ENCODE assay signal across 12 cellular contexts in genomic region chr7:70006411-70006920, GRCh38.
DNase-seq lines count a peak whose midpoint lies in the region; ATAC-seq, FAIRE-seq and TF ChIP-seq lines count a peak whose summit lies in the region.
"Had no signal": no experiment of that assay in that cellular context is flagged by ENCODE, and none has a peak within 500 bp of the region (broad histone marks: within the 10 kb centered on the region; RNA-seq: fewer than 3 reads in every experiment).

No MANE protein-coding gene starts in this region.

- H3K9me3 Mint-ChIP-seq in chondrocyte (ENCODE audit: low read depth), result no peaks in the 10 kb centered on the region
- no peaks in the 10 kb centered on the region for H3K9me3 Mint-ChIP-seq in stimulated activated effector memory CD8-positive, alpha-beta T cell treated with anti-CD3 and anti-CD28 coated beads, Interleukin-12 subunit alpha, Interleukin-12 subunit beta, amount 100 ng/mL, for 72 hours

- H3K27me3 Mint-ChIP-seq in chondrocyte (ENCODE audit: low read depth), result no peaks in the 10 kb centered on the region

- H3K27ac ChIP-seq in cardiac muscle cell, result peak overlapping the region; percentile 73
- no peak overlapping the region for H3K27ac ChIP-seq in left ventricle myocardium inferior (replicated peaks)
- peak overlapping the region; percentile 82 for H3K27ac ChIP-seq in thymus (ENCODE audit: low read depth)

- H3K4me3 ChIP-seq in cardiac muscle cell (no peak overlapping the region), left ventricle myocardium inferior (no peak overlapping the region), thymus (ENCODE audit: low read length) (peak overlapping the region; percentile 35)
- H3K4me3 ChIP-seq: HAP-1, tibial nerve had no signal

- peak overlapping the region; percentile 72 for H3K27ac Mint-ChIP-seq in chondrocyte (ENCODE audit: unreplicated experiment)
- no peak overlapping the region for H3K27ac Mint-ChIP-seq in stimulated activated effector memory CD8-positive, alpha-beta T cell treated with anti-CD3 and anti-CD28 coated beads, Interleukin-12 subunit alpha, Interleukin-12 subunit beta, amount 100 ng/mL, for 72 hours

- peak overlapping the region; percentile 57 for H3K4me3 Mint-ChIP-seq in chondrocyte (ENCODE audit: unreplicated experiment)
- no peak overlapping the region for H3K4me3 Mint-ChIP-seq in stimulated activated effector memory CD8-positive, alpha-beta T cell treated with anti-CD3 and anti-CD28 coated beads, Interleukin-12 subunit alpha, Interleukin-12 subunit beta, amount 100 ng/mL, for 72 hours

- WGBS in thymus, result 2% methylated on average over 6 of the region's 6 CpGs

- intact Hi-C loops in left ventricle myocardium inferior (cut with micrococcal nuclease), result no loop called here

- H3K27me3 ChIP-seq in cardiac muscle cell, result no peaks in the 10 kb centered on the region
- H3K27me3 ChIP-seq in left ventricle myocardium inferior (ENCODE audit: low read depth), result no peaks in the 10 kb centered on the region
- no peaks in the 10 kb centered on the region for H3K27me3 ChIP-seq in thymus (ENCODE audit: control insufficient read depth, insufficient read depth)
- H3K27me3 ChIP-seq: tibial nerve had no signal

- H3K9me3 ChIP-seq in cardiac muscle cell (ENCODE audit: low read depth) (no peaks in the 10 kb centered on the region), left ventricle myocardium inferior (replicated peaks) (no peaks in the 10 kb centered on the region), thymus (ENCODE audit: control insufficient read depth) (no peaks in the 10 kb centered on the region)
- H3K9me3 ChIP-seq: HAP-1, tibial nerve had no signal

- H3K36me3 Mint-ChIP-seq in chondrocyte (ENCODE audit: low read depth), result no peaks in the 10 kb centered on the region
- no peaks in the 10 kb centered on the region for H3K36me3 Mint-ChIP-seq in stimulated activated effector memory CD8-positive, alpha-beta T cell treated with anti-CD3 and anti-CD28 coated beads, Interleukin-12 subunit alpha, Interleukin-12 subunit beta, amount 100 ng/mL, for 72 hours

- TF ChIP-seq CTCF in cardiac muscle cell (IDR thresholded peaks at IDR 0.05; ENCODE audit: low read depth, low read length) (no peak), left ventricle myocardium inferior (IDR thresholded peaks at IDR 0.05; ENCODE audit: borderline replicate concordance) (no peak), chondrocyte (IDR thresholded peaks at IDR 0.05) (no peak)

- H3K4me1 ChIP-seq in cardiac muscle cell (ENCODE audit: low read depth) (peaks cover 28% of the 10 kb centered on the region), left ventricle myocardium inferior (peaks cover 18% of the 10 kb centered on the region), thymus (ENCODE audit: control insufficient read depth, insufficient read depth, low read length) (peaks cover 16% of the 10 kb centered on the region)
- H3K4me1 ChIP-seq: HAP-1 had no signal

- DNase-seq in cardiac muscle cell (ENCODE audit: low read depth in 1 of 2, low spot score in 1 of 2), result peak; percentile 53 to 73
- no peak for DNase-seq in left ventricle myocardium inferior
- peak; percentile 85 for DNase-seq in NAMALWA (ENCODE audit: low spot score)
- DNase-seq in chondrocyte (ENCODE audit: low spot score), result no peak
- no peak for DNase-seq in activated CD4-positive, alpha-beta T cell treated with anti-CD3 and anti-CD28 coated beads, Interleukin-2, amount 50 U/mL, for 4 hours
- no peak for DNase-seq in urothelium cell line (ENCODE audit: low spot score)
- DNase-seq in stimulated activated effector memory CD8-positive, alpha-beta T cell treated with anti-CD3 and anti-CD28 coated beads, Interleukin-12 subunit alpha, Interleukin-12 subunit beta, amount 100 ng/mL, for 72 hours (ENCODE audit: low spot score in 2 of 2), result no peak
- DNase-seq: mesenchymal stem cell had no signal

- H3K36me3 ChIP-seq in cardiac muscle cell (no peaks in the 10 kb centered on the region), left ventricle myocardium inferior (no peaks in the 10 kb centered on the region), thymus (ENCODE audit: control insufficient read depth, insufficient read depth) (no peaks in the 10 kb centered on the region)
- H3K36me3 ChIP-seq: HAP-1, tibial nerve had no signal

- FAIRE-seq in urothelium cell line (lab: Jason Lieb, UNC), result no peak
- FAIRE-seq: GM19239 had no signal

- H3K4me1 Mint-ChIP-seq in chondrocyte (ENCODE audit: low read depth), result peaks cover 21% of the 10 kb centered on the region
- no peaks in the 10 kb centered on the region for H3K4me1 Mint-ChIP-seq in stimulated activated effector memory CD8-positive, alpha-beta T cell treated with anti-CD3 and anti-CD28 coated beads, Interleukin-12 subunit alpha, Interleukin-12 subunit beta, amount 100 ng/mL, for 72 hours

- no peak for ATAC-seq in stimulated activated effector memory CD8-positive, alpha-beta T cell treated with anti-CD3 and anti-CD28 coated beads, Interleukin-12 subunit alpha, Interleukin-12 subunit beta, amount 100 ng/mL, for 72 hours

Comparison
In these comparisons a context has a peak if more than half of its experiments do, and no peak if none do; other contexts are left out.
1. DNase-seq: peak in cardiac muscle cell (2 of 2) and NAMALWA (single experiment); none in left ventricle myocardium inferior (single experiment), chondrocyte (single experiment), activated CD4-positive, alpha-beta T cell treated with anti-CD3 and anti-CD28 coated beads, Interleukin-2, amount 50 U/mL, for 4 hours (0 of 2), urothelium cell line (single experiment) and stimulated activated effector memory CD8-positive, alpha-beta T cell treated with anti-CD3 and anti-CD28 coated beads, Interleukin-12 subunit alpha, Interleukin-12 subunit beta, amount 100 ng/mL, for 72 hours (0 of 2).